In genomic region chr6:44167567-44167966, GRCh38 we compare ENCODE assay signal across 22 cellular contexts. TPM values are rescaled to one million over a fixed set of nuclear protein-coding genes. Genes with fewer than 3 reads are reported as not detected.
A peak's percentile ranks its signal among the peaks of the same experiment; 100 is the strongest.
DNase-seq lines count a peak whose midpoint lies in the region; ATAC-seq, FAIRE-seq and TF ChIP-seq lines count a peak whose summit lies in the region.
"Had no signal": no experiment of that assay in that cellular context is flagged by ENCODE, and none has a peak within 500 bp of the region (broad histone marks: within the 10 kb centered on the region; RNA-seq: fewer than 3 reads in every experiment).

No MANE protein-coding gene starts in this region.

- 87 to 97% (median 95%) methylated on average over 1 of the region's 1 CpG for WGBS in small intestine, 3 donors

- peaks cover 5% of the 10 kb centered on the region; the same call in 1 of the 2 replicates for H3K27me3 Mint-ChIP-seq in WTC11 (ENCODE audit: low read depth)

- CTCF ChIA-PET in WTC11 (lab: Charles Lee): interaction anchor here (0.9 to 1.4 kb wide), 3 partner anchors 45 to 79 kb away, joined by 3 to 5 read pairs (median 4); partner anchors contain the start of gene HSP90AB1

- H3K27me3 ChIP-seq in BLaER1 (no peaks in the 10 kb centered on the region), small intestine (ENCODE audit: control insufficient read depth in 2 of 2, insufficient read depth in 2 of 2, low read length in 2 of 2) (peaks cover 0 to 3% of the 10 kb centered on the region in 2 donors)
- H3K27me3 ChIP-seq: BE2C had no signal

- peak; percentile 3 for DNase-seq in NCI-H2171 (lab: John Stamatoyannopoulos, UW)
- no peak for DNase-seq in WTC11 (ENCODE audit: low spot score)
- no peak for DNase-seq in small intestine
- DNase-seq: AML-193; BE2C; Caco-2; CD4-positive, CD25-positive, alpha-beta regulatory T cell; CD8-positive, alpha-beta T cell; DMS153; DND-41; GOT3 had no signal

- H3K36me3 ChIP-seq in BLaER1 (no peaks in the 10 kb centered on the region), small intestine (ENCODE audit: control insufficient read depth in 2 of 2, insufficient read depth in 2 of 2, low read length in 2 of 2) (no peaks in the 10 kb centered on the region)
- H3K36me3 ChIP-seq: BE2C, HAP-1 had no signal

- H3K27ac ChIP-seq in BLaER1 (no peak overlapping the region), small intestine (ENCODE audit: low read depth in 1 of 2, low read length in 1 of 2) (no peak overlapping the region)
- H3K27ac ChIP-seq: 22Rv1, C4-2B had no signal

- FAIRE-seq in small intestine (lab: Jason Lieb, UNC): no peak
- FAIRE-seq: A204.1, G401.6, GM12892, H54 had no signal

- POLR2A ChIA-PET in WTC11 (lab: Charles Lee): no interaction called here

- H3K36me3 Mint-ChIP-seq in WTC11: peaks cover 4% of the 10 kb centered on the region; the same call in 1 of the 2 replicates
- H3K36me3 Mint-ChIP-seq: CD4-positive, CD25-positive, alpha-beta regulatory T cell; CD8-positive, alpha-beta T cell had no signal

- H3K4me1 ChIP-seq in BLaER1 (peaks cover 59% of the 10 kb centered on the region), small intestine (ENCODE audit: control insufficient read depth in 2 of 2, insufficient read depth in 1 of 2, low read depth in 1 of 2, low read length in 1 of 2) (no peaks in the 10 kb centered on the region)
- H3K4me1 ChIP-seq: BE2C, HAP-1 had no signal

- peaks cover 8% of the 10 kb centered on the region for H3K9me3 Mint-ChIP-seq in WTC11
- H3K9me3 Mint-ChIP-seq: CD8-positive, alpha-beta T cell had no signal

- H3K27ac Mint-ChIP-seq in WTC11: no peak overlapping the region
- H3K27ac Mint-ChIP-seq: CD4-positive, CD25-positive, alpha-beta regulatory T cell; CD8-positive, alpha-beta T cell had no signal

- H3K4me3 ChIP-seq in BLaER1 (no peak overlapping the region), small intestine (ENCODE audit: low read depth in 1 of 2, low read length in 2 of 2) (no peak overlapping the region)
- H3K4me3 ChIP-seq: HAP-1 had no signal

- H3K4me2 ChIP-seq in BLaER1: peak overlapping the region; percentile 84; the same call in 1 of the 2 replicates

- peaks cover 36% of the 10 kb centered on the region for H3K4me1 Mint-ChIP-seq in WTC11

- H3K9ac ChIP-seq in BLaER1: no peak overlapping the region

- H4K20me1 ChIP-seq in BLaER1: no peaks in the 10 kb centered on the region

- H3K9me3 ChIP-seq in BLaER1 (no peaks in the 10 kb centered on the region), small intestine (ENCODE audit: control insufficient read depth, low read depth) (no peaks in the 10 kb centered on the region)
- H3K9me3 ChIP-seq: BE2C, Caco-2, HAP-1 had no signal

- ATAC-seq in WTC11 (no peak), HG02588 (IDR thresholded peaks at IDR 0.05; ENCODE audit: unreplicated experiment) (no peak), HG03442 (IDR thresholded peaks at IDR 0.05; ENCODE audit: unreplicated experiment) (no peak)
- ATAC-seq: CD8-positive, alpha-beta T cell had no signal

- no peak for TF ChIP-seq CTCF in WTC11 (IDR thresholded peaks at IDR 0.05)

- H3K4me3 Mint-ChIP-seq in WTC11: no peak overlapping the region
- H3K4me3 Mint-ChIP-seq: CD4-positive, CD25-positive, alpha-beta regulatory T cell; CD8-positive, alpha-beta T cell had no signal

TF ChIP-seq in WTC11, 78 proteins besides CTCF, POLR2A, EP300 and RAD21:
- TF ChIP-seq ZNF121 (CRISPR knock-in tag; IDR thresholded peaks at IDR 0.05) (peak; percentile 88), ZNF671 (CRISPR knock-in tag; IDR thresholded peaks at IDR 0.05) (no peak), FOXK1 (CRISPR knock-in tag; IDR thresholded peaks at IDR 0.05) (no peak), RELA (CRISPR knock-in tag; IDR thresholded peaks at IDR 0.05; ENCODE audit: borderline replicate concordance) (no peak), E2F4 (CRISPR knock-in tag; IDR thresholded peaks at IDR 0.05; ENCODE audit: borderline replicate concordance, low read depth) (no peak), SMAD4 (CRISPR knock-in tag; IDR thresholded peaks at IDR 0.05) (no peak), USF2 (CRISPR knock-in tag; IDR thresholded peaks at IDR 0.05) (no peak)

RNA-seq across cellular contexts. Expression of gene CAPN11, which starts 8.9 kb away (rescaled TPM):
- total RNA-seq in WTC11 (2021): 2.3 to 3.3 TPM (median 3.2 TPM) in 3 replicates
- under 1 TPM in 1 of 3 donors, not detected in 2; 0.18 TPM for polyA plus RNA-seq in small intestine
- total RNA-seq: Caco-2; CD4-positive, CD25-positive, alpha-beta regulatory T cell had no signal
- polyA plus RNA-seq: CD4-positive, CD25-positive, alpha-beta regulatory T cell had no signal

RNA-seq across cellular contexts. Expression of gene TMEM63B, which starts 40.2 kb away (rescaled TPM):
- 72.8 to 75.2 TPM (median 74.0 TPM) in 3 replicates for total RNA-seq in WTC11 (2021)
- polyA plus RNA-seq in small intestine: 10 to 100 TPM; 13.2 to 31.8 (median 19.5) TPM

RNA-seq across cellular contexts. Expression of gene MRPL14, which starts 40.3 kb away (rescaled TPM):
- total RNA-seq in WTC11 (2021): 70.0 to 74.2 TPM (median 74.2 TPM) in 3 replicates
- polyA plus RNA-seq in small intestine: 100 to 1,000 TPM in 2 of 3 donors, 10 to 100 TPM in 1; 87.1 to 116 (median 105) TPM

RNA-seq across cellular contexts. Expression of gene MYMX, which starts 49.2 kb away (rescaled TPM):
- 3.9 to 7.5 TPM (median 6.4 TPM) in 3 replicates for total RNA-seq in WTC11 (2021)
- under 1 TPM in 1 of 3 donors, not detected in 2; 0.98 TPM for polyA plus RNA-seq in small intestine
- total RNA-seq: Caco-2; CD4-positive, CD25-positive, alpha-beta regulatory T cell; CD8-positive, alpha-beta T cell had no signal
- polyA plus RNA-seq: AG04450; CD4-positive, CD25-positive, alpha-beta regulatory T cell had no signal

RNA-seq across cellular contexts. Expression of gene SLC29A1, which starts 55.8 kb away (rescaled TPM):
- total RNA-seq in WTC11 (2021): 131 to 139 TPM (median 132 TPM) in 3 replicates
- polyA plus RNA-seq in small intestine: 10 to 100 TPM in 1 of 3 donors, 1 to 10 TPM in 2; 2.4 to 23.8 (median 3.4) TPM
